ENCODE assay signal across 12 cellular contexts in genomic region chr4:84159767-84160166, GRCh38.
DNase-seq lines count a peak whose midpoint lies in the region; TF ChIP-seq lines count a peak whose summit lies in the region.
"Had no signal": no experiment of that assay in that cellular context is flagged by ENCODE, and none has a peak within 500 bp of the region (broad histone marks: within the 10 kb centered on the region; RNA-seq: fewer than 3 reads in every experiment).

No MANE protein-coding gene starts in this region.

- peak; percentile 13 for DNase-seq in LHCN-M2 (ENCODE audit: low read depth)
- DNase-seq in chondrocyte (ENCODE audit: low spot score), result no peak
- DNase-seq in nephron progenitor cell, result peak; percentile 44
- no peak for DNase-seq in SIG-M5 (lab: John Stamatoyannopoulos, UW)
- DNase-seq in activated naive CD8-positive, alpha-beta T cell treated with anti-CD3 and anti-CD28 coated beads for 36 hours, result no peak
- DNase-seq in stimulated activated naive CD4-positive, alpha-beta T cell (lab: John Stamatoyannopoulos, UW), result no peak
- DNase-seq in stimulated activated CD4-positive, alpha-beta T cell treated with anti-CD3 and anti-CD28 coated beads, Interleukin-2, amount 100 ng/mL, for 24 hours, result no peak
- DNase-seq: activated naive CD8-positive, alpha-beta T cell treated with anti-CD3 and anti-CD28 coated beads, Interleukin-2, amount 10 ng/mL, durations not matched to agents 7 days and 5 days; DMS79; Karpas-422; T-cell had no signal

- H3K9me3 Mint-ChIP-seq in chondrocyte (ENCODE audit: low read depth) (no peaks in the 10 kb centered on the region), nephron progenitor cell (no peaks in the 10 kb centered on the region)
- no peaks in the 10 kb centered on the region for H3K9me3 Mint-ChIP-seq in activated naive CD8-positive, alpha-beta T cell treated with anti-CD3 and anti-CD28 coated beads for 36 hours
- H3K9me3 Mint-ChIP-seq: activated naive CD8-positive, alpha-beta T cell treated with anti-CD3 and anti-CD28 coated beads, Interleukin-2, amount 10 ng/mL, durations not matched to agents 7 days and 5 days had no signal

- H3K4me1 Mint-ChIP-seq in chondrocyte (ENCODE audit: low read depth) (no peaks in the 10 kb centered on the region), nephron progenitor cell (peaks cover 24% of the 10 kb centered on the region)
- no peaks in the 10 kb centered on the region for H3K4me1 Mint-ChIP-seq in activated naive CD8-positive, alpha-beta T cell treated with anti-CD3 and anti-CD28 coated beads for 36 hours
- H3K4me1 Mint-ChIP-seq: activated naive CD8-positive, alpha-beta T cell treated with anti-CD3 and anti-CD28 coated beads, Interleukin-2, amount 10 ng/mL, durations not matched to agents 7 days and 5 days; T-cell had no signal

- H3K27ac Mint-ChIP-seq in chondrocyte (ENCODE audit: unreplicated experiment) (no peak overlapping the region), nephron progenitor cell (no peak overlapping the region)
- H3K27ac Mint-ChIP-seq in activated naive CD8-positive, alpha-beta T cell treated with anti-CD3 and anti-CD28 coated beads for 36 hours, result no peak overlapping the region
- H3K27ac Mint-ChIP-seq: activated naive CD8-positive, alpha-beta T cell treated with anti-CD3 and anti-CD28 coated beads, Interleukin-2, amount 10 ng/mL, durations not matched to agents 7 days and 5 days; T-cell had no signal

- H3K36me3 Mint-ChIP-seq in chondrocyte (ENCODE audit: low read depth) (no peaks in the 10 kb centered on the region), nephron progenitor cell (ENCODE audit: low read depth) (no peaks in the 10 kb centered on the region)
- no peaks in the 10 kb centered on the region for H3K36me3 Mint-ChIP-seq in activated naive CD8-positive, alpha-beta T cell treated with anti-CD3 and anti-CD28 coated beads for 36 hours
- H3K36me3 Mint-ChIP-seq: activated naive CD8-positive, alpha-beta T cell treated with anti-CD3 and anti-CD28 coated beads, Interleukin-2, amount 10 ng/mL, durations not matched to agents 7 days and 5 days; T-cell had no signal

- peaks cover 19% of the 10 kb centered on the region for H3K27me3 Mint-ChIP-seq in chondrocyte (ENCODE audit: low read depth)
- H3K27me3 Mint-ChIP-seq in nephron progenitor cell (ENCODE audit: low read depth, poor library complexity), result no peaks in the 10 kb centered on the region
- peaks cover 17% of the 10 kb centered on the region for H3K27me3 Mint-ChIP-seq in activated naive CD8-positive, alpha-beta T cell treated with anti-CD3 and anti-CD28 coated beads for 36 hours
- H3K27me3 Mint-ChIP-seq: activated naive CD8-positive, alpha-beta T cell treated with anti-CD3 and anti-CD28 coated beads, Interleukin-2, amount 10 ng/mL, durations not matched to agents 7 days and 5 days had no signal

- H3K4me3 Mint-ChIP-seq in chondrocyte (ENCODE audit: unreplicated experiment), result no peak overlapping the region
- no peak overlapping the region for H3K4me3 Mint-ChIP-seq in nephron progenitor cell
- no peak overlapping the region for H3K4me3 Mint-ChIP-seq in activated naive CD8-positive, alpha-beta T cell treated with anti-CD3 and anti-CD28 coated beads for 36 hours
- H3K4me3 Mint-ChIP-seq: activated naive CD8-positive, alpha-beta T cell treated with anti-CD3 and anti-CD28 coated beads, Interleukin-2, amount 10 ng/mL, durations not matched to agents 7 days and 5 days; T-cell had no signal

- 0 out of 3 replicates have a peak, but pooled peaks have one; percentile 20 for TF ChIP-seq CTCF in GM12872 (IDR thresholded peaks at IDR 0.05; ENCODE audit: insufficient read depth, low read depth, low read length)
- peak; percentile 20 for TF ChIP-seq CTCF in chondrocyte (IDR thresholded peaks at IDR 0.05)
- TF ChIP-seq CTCF in nephron progenitor cell (IDR thresholded peaks at IDR 0.05), result peak; percentile 41

Comparison
In these comparisons a context has a peak if more than half of its experiments do, and no peak if none do; other contexts are left out.
1. DNase-seq: peak in LHCN-M2 (single experiment) and nephron progenitor cell (single experiment); none in chondrocyte (single experiment), SIG-M5 (single experiment), activated naive CD8-positive, alpha-beta T cell treated with anti-CD3 and anti-CD28 coated beads for 36 hours (single experiment), stimulated activated naive CD4-positive, alpha-beta T cell (0 of 6) and stimulated activated CD4-positive, alpha-beta T cell treated with anti-CD3 and anti-CD28 coated beads, Interleukin-2, amount 100 ng/mL, for 24 hours (0 of 2).
2. Peak in every context shown above with its lines, with median percentiles within 50 percentile points of each other: CTCF ChIP-seq.